10 cellular contexts compared by ENCODE assay signal in the genomic region with DNA sequence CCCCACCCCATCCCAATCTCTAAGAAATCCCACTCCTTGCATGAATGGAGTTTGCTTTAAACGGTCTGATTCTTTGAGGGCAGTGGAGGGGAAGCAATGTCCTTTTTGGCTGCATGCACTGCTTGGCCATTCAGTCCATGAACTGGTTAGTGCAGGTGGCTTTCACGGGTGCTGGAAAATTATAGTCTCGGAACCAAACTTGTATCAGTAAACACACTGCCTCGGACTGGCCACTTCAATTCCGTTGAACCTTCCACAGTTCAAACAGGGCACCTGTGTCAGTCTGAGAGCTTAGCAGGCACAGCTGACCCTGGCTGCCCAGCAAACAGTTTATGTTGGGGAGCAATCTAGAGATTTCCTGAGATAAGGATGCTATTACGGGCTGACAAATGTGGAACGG.
"Had no signal": no experiment of that assay in that cellular context is flagged by ENCODE, and none has a peak within 500 bp of the region (broad histone marks: within the 10 kb centered on the region; RNA-seq: fewer than 3 reads in every experiment).

No MANE protein-coding gene starts in this region.

- H3K4me1 ChIP-seq: lower lobe of right lung, parathyroid adenoma, stomach, testis had no signal

- DNase-seq: activated CD4-positive, CD25-positive, alpha-beta regulatory T cell; activated naive CD8-positive, alpha-beta T cell treated with anti-CD3 and anti-CD28 coated beads for 36 hours; glutamatergic neuron; lower lobe of right lung; stimulated activated CD4-positive, alpha-beta T cell treated with anti-CD3 and anti-CD28 coated beads, Interleukin-12 subunit alpha, Interleukin-12 subunit beta, amount 100 ng/mL, for 4 hours; stimulated activated CD4-positive, alpha-beta T cell treated with anti-CD3 and anti-CD28 coated beads, Interleukin-2, amount 100 ng/mL, for 24 hours; stomach; SW 1271; testis had no signal

- H3K27ac ChIP-seq: lower lobe of right lung, parathyroid adenoma, stomach, testis had no signal

- H3K27me3 ChIP-seq: stomach, testis had no signal

- H3K79me2 ChIP-seq: parathyroid adenoma had no signal

- H3K9ac ChIP-seq: parathyroid adenoma had no signal

- ATAC-seq: lower lobe of right lung had no signal

- H3K36me3 ChIP-seq: lower lobe of right lung, stomach had no signal

- H3K9me3 ChIP-seq: lower lobe of right lung, stomach, testis had no signal

- H2AFZ ChIP-seq: parathyroid adenoma had no signal

- H3K4me3 ChIP-seq: lower lobe of right lung, stomach, testis had no signal
